ENCODE assay signal across 1 cellular context in genomic region chr9:128919409-128919808, GRCh38.
TF ChIP-seq lines count a peak whose summit lies in the region.

No MANE protein-coding gene starts in this region.

TF ChIP-seq in GM12878, 131 proteins besides CTCF, POLR2A, EP300 and RAD21:
- TF ChIP-seq, protein P1, sequence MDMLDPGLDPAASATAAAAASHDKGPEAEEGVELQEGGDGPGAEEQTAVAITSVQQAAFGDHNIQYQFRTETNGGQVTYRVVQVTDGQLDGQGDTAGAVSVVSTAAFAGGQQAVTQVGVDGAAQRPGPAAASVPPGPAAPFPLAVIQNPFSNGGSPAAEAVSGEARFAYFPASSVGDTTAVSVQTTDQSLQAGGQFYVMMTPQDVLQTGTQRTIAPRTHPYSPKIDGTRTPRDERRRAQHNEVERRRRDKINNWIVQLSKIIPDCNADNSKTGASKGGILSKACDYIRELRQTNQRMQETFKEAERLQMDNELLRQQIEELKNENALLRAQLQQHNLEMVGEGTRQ (IDR thresholded peaks at IDR 0.05; ENCODE audit: borderline replicate concordance, low read depth, low read length), result no peak
- no peak for TF ChIP-seq HSF1 (IDR thresholded peaks at IDR 0.05; ENCODE audit: low read depth, low read length)
- no peak for TF ChIP-seq ZNF622 (IDR thresholded peaks at IDR 0.05)
- no peak for TF ChIP-seq RAD51 (IDR thresholded peaks at IDR 0.05)
- no peak for TF ChIP-seq NFXL1 (IDR thresholded peaks at IDR 0.05; ENCODE audit: borderline replicate concordance)
- no peak for TF ChIP-seq PKNOX1 (IDR thresholded peaks at IDR 0.05)
- TF ChIP-seq KAT2A (conservative IDR thresholded peaks at IDR 0.05; ENCODE audit: control insufficient read depth, low read depth, low read length), result no peak
- TF ChIP-seq ASH2L (IDR thresholded peaks at IDR 0.05; ENCODE audit: borderline replicate concordance, low read depth), result no peak
- no peak for TF ChIP-seq BMI1 (IDR thresholded peaks at IDR 0.05; ENCODE audit: borderline replicate concordance)
- TF ChIP-seq, protein P2, sequence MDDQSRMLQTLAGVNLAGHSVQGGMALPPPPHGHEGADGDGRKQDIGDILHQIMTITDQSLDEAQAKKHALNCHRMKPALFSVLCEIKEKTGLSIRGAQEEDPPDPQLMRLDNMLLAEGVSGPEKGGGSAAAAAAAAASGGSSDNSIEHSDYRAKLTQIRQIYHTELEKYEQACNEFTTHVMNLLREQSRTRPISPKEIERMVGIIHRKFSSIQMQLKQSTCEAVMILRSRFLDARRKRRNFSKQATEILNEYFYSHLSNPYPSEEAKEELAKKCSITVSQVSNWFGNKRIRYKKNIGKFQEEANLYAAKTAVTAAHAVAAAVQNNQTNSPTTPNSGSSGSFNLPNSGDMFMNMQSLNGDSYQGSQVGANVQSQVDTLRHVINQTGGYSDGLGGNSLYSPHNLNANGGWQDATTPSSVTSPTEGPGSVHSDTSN (IDR thresholded peaks at IDR 0.05; ENCODE audit: insufficient replicate concordance, low read depth, low read length), result no peak
- TF ChIP-seq BHLHE40 (IDR thresholded peaks at IDR 0.05; ENCODE audit: borderline replicate concordance in 1 of 2, low read depth in 2 of 2, low read length in 1 of 2), result no peak
- no peak for TF ChIP-seq NFIC (IDR thresholded peaks at IDR 0.05; ENCODE audit: low read depth, low read length)
- TF ChIP-seq TARDBP (IDR thresholded peaks at IDR 0.05; ENCODE audit: borderline replicate concordance), result no peak
- no peak for TF ChIP-seq HCFC1 (IDR thresholded peaks at IDR 0.05; ENCODE audit: low read length)
- TF ChIP-seq BACH1 (IDR thresholded peaks at IDR 0.05; ENCODE audit: borderline replicate concordance), result no peak
- TF ChIP-seq CUX1 (IDR thresholded peaks at IDR 0.05; ENCODE audit: insufficient replicate concordance, low read depth, low read length), result no peak
- TF ChIP-seq ZBTB4 (CRISPR knock-in tag; IDR thresholded peaks at IDR 0.05), result no peak
